ENCODE assay signal across 29 cellular contexts in genomic region chr1:65407875-65408274, GRCh38.
"Had no signal": no experiment of that assay in that cellular context is flagged by ENCODE, and none has a peak within 500 bp of the region (broad histone marks: within the 10 kb centered on the region; RNA-seq: fewer than 3 reads in every experiment).

No MANE protein-coding gene starts in this region.

- ATAC-seq: activated CD4-positive, CD25-positive, alpha-beta regulatory T cell treated with anti-CD3 and anti-CD28 coated beads, Interleukin-2, amount 50 U/mL, for 24 hours; left lung; pancreas; T-helper 17 cell had no signal

- FAIRE-seq: frontal cortex, pancreas had no signal

- DNase-seq: activated CD4-positive, alpha-beta memory T cell treated with anti-CD3 and anti-CD28 coated beads for 36 hours; activated CD4-positive, alpha-beta T cell treated with anti-CD3 and anti-CD28 coated beads for 48 hours; activated CD8-positive, alpha-beta memory T cell treated with anti-CD3 and anti-CD28 coated beads, Interleukin-2, amount 50 U/mL, for 4 hours; activated effector memory CD4-positive, alpha-beta T cell treated with anti-CD3 and anti-CD28 coated beads, Interleukin-2, amount 50 U/mL, for 16 hours; activated naive CD4-positive, alpha-beta T cell treated with anti-CD3 and anti-CD28 coated beads, Interleukin-2, amount 10 ng/mL, durations not matched to agents 7 days and 5 days; activated T-cell treated with anti-CD3 and anti-CD28 coated beads, Interleukin-2, amount 50 U/mL, for 1 hour; amniotic stem cell; brain microvascular endothelial cell; dorsolateral prefrontal cortex; effector memory CD4-positive, alpha-beta T cell; glutamatergic neuron; islet precursor cell; left lung; nucleus accumbens; pancreas; sigmoid colon; stimulated activated CD4-positive, alpha-beta T cell treated with anti-CD3 and anti-CD28 coated beads, Interleukin-1b, Interleukin-23, amount 100 ng/mL, for 48 hours; stimulated activated naive CD4-positive, alpha-beta T cell; T-helper 17 cell; T1000; WERI-Rb-1 had no signal

- H3K27me3 ChIP-seq: brain microvascular endothelial cell, dorsolateral prefrontal cortex, left lung, pancreas, sigmoid colon, suprapubic skin, tibial nerve had no signal

- H3K4me3 Mint-ChIP-seq: activated CD4-positive, alpha-beta memory T cell treated with anti-CD3 and anti-CD28 coated beads for 36 hours; activated naive CD4-positive, alpha-beta T cell treated with anti-CD3 and anti-CD28 coated beads, Interleukin-2, amount 10 ng/mL, durations not matched to agents 7 days and 5 days; activated T-helper 1 cell treated with anti-CD3 and anti-CD28 coated beads, Interleukin-12 subunit alpha, Interleukin-12 subunit beta, Interleukin-2, Interleukin-4 antibody, amounts not matched to agents 30 ng/mL and 10 ng/mL and 1 ng/mL, durations not matched to agents 14 hours and 24 hours and 36 hours; T-helper 17 cell had no signal

- H3K4me3 ChIP-seq: coronary artery, dorsolateral prefrontal cortex, left lung, pancreas, prostate gland, sigmoid colon, smooth muscle cell, suprapubic skin, tibial nerve had no signal

- H3K9me3 Mint-ChIP-seq: activated CD4-positive, alpha-beta memory T cell treated with anti-CD3 and anti-CD28 coated beads for 36 hours; activated naive CD4-positive, alpha-beta T cell treated with anti-CD3 and anti-CD28 coated beads, Interleukin-2, amount 10 ng/mL, durations not matched to agents 7 days and 5 days had no signal

- H3K27me3 Mint-ChIP-seq: activated CD4-positive, alpha-beta memory T cell treated with anti-CD3 and anti-CD28 coated beads for 36 hours; activated naive CD4-positive, alpha-beta T cell treated with anti-CD3 and anti-CD28 coated beads, Interleukin-2, amount 10 ng/mL, durations not matched to agents 7 days and 5 days had no signal

- H3K4me2 ChIP-seq: smooth muscle cell had no signal

- H3K27ac ChIP-seq: brain microvascular endothelial cell, coronary artery, left lung, pancreas, prostate gland, sigmoid colon, suprapubic skin, tibial nerve, WERI-Rb-1 had no signal

- H3K4me1 Mint-ChIP-seq: activated naive CD4-positive, alpha-beta T cell treated with anti-CD3 and anti-CD28 coated beads, Interleukin-2, amount 10 ng/mL, durations not matched to agents 7 days and 5 days; T-helper 17 cell had no signal

- H3K9me3 ChIP-seq: left lung, pancreas, prostate gland, sigmoid colon, suprapubic skin, tibial nerve had no signal

- H3K36me3 ChIP-seq: brain microvascular endothelial cell, left lung, pancreas, prostate gland, sigmoid colon, suprapubic skin had no signal

- H3K36me3 Mint-ChIP-seq: activated naive CD4-positive, alpha-beta T cell treated with anti-CD3 and anti-CD28 coated beads, Interleukin-2, amount 10 ng/mL, durations not matched to agents 7 days and 5 days had no signal

- H3K27ac Mint-ChIP-seq: activated CD4-positive, alpha-beta memory T cell treated with anti-CD3 and anti-CD28 coated beads for 36 hours; activated naive CD4-positive, alpha-beta T cell treated with anti-CD3 and anti-CD28 coated beads, Interleukin-2, amount 10 ng/mL, durations not matched to agents 7 days and 5 days; activated T-helper 1 cell treated with anti-CD3 and anti-CD28 coated beads, Interleukin-12 subunit alpha, Interleukin-12 subunit beta, Interleukin-2, Interleukin-4 antibody, amounts not matched to agents 30 ng/mL and 10 ng/mL and 1 ng/mL, durations not matched to agents 14 hours and 24 hours and 36 hours; T-helper 17 cell had no signal

- H3K4me1 ChIP-seq: left lung, pancreas, prostate gland, sigmoid colon, suprapubic skin, tibial nerve had no signal
